In the genomic region with DNA sequence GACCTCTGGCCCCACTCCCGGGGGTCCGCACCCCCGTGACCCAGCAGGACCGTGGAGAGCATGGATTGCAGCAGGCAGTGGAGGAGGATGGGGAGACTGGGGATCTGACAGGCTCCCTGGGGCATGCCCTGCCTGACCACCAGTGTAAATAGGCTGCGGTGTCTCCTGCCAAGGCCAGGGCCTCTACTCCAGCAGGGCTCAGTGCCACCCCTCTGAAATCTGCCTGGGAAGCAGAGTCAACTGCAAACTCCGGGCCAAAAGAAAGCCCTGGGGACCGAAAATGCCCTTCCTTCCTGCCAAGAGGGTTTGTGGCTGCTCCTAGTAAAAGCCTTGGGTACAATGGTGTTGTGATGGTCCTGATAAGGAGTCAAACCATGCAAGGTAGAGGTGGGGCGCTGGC, we compare ENCODE assay signal across 23 cellular contexts. TPM values are rescaled to one million over a fixed set of nuclear protein-coding genes. Genes with fewer than 3 reads are reported as not detected.
DNase-seq lines count a peak whose midpoint lies in the region; ATAC-seq, FAIRE-seq and TF ChIP-seq lines count a peak whose summit lies in the region.
"Had no signal": no experiment of that assay in that cellular context is flagged by ENCODE, and none has a peak within 500 bp of the region (broad histone marks: within the 10 kb centered on the region; RNA-seq: fewer than 3 reads in every experiment).

No MANE protein-coding gene starts in this region.

- no peak overlapping the region for H2BK15ac ChIP-seq in H1 (ENCODE audit: low read length)

- H3K56ac ChIP-seq in H1 (replicated peaks; ENCODE audit: insufficient read length, low read depth, low read length): no peak overlapping the region

- no peaks in the 10 kb centered on the region for H3K79me2 ChIP-seq in H1 (ENCODE audit: control insufficient read depth in 1 of 2, insufficient read depth in 2 of 2, low read length in 2 of 2)

- H2AK5ac ChIP-seq in H1 (ENCODE audit: low read depth, low read length): 0 out of 2 replicates have a peak overlapping the region, but pooled peaks have one; percentile 53

- H3K4me2 ChIP-seq in BLaER1 (peak overlapping the region; percentile 96), H1 (ENCODE audit: insufficient read depth in 1 of 2, low read depth in 2 of 2, low read length in 2 of 2) (no peak overlapping the region)
- peak overlapping the region in 8 of 11 experiments; percentile 33 to 94 (median 90); a peak in 17 of 22 replicates for H3K4me2 ChIP-seq in BLaER1 treated with 17β-estradiol and CSF1 and Interleukin-3, amounts not matched to agents 10 nM and 100 nM
- H3K4me2 ChIP-seq: GM23338 had no signal

- H3K4me3 ChIP-seq in BLaER1 (no peak overlapping the region), H1 (ENCODE audit: extremely low read depth in 1 of 4, insufficient read depth in 2 of 4, low read depth in 3 of 4, low read length in 4 of 4) (no peak overlapping the region), tibial artery (no peak overlapping the region)
- no peak overlapping the region for H3K4me3 ChIP-seq in BLaER1 treated with 17β-estradiol and CSF1 and Interleukin-3, amounts not matched to agents 10 nM and 100 nM
- H3K4me3 ChIP-seq: GM12878, GM23338 had no signal

- no peak for FAIRE-seq in H1 (lab: Jason Lieb, UNC)
- FAIRE-seq: A204.1, GM12878, GM19239 had no signal

- no peak overlapping the region for H3K14ac ChIP-seq in H1 (ENCODE audit: insufficient read length)

- no peaks in the 10 kb centered on the region for H3K79me1 ChIP-seq in H1 (ENCODE audit: low read depth, low read length)

- WGBS in H1 (ENCODE audit: extremely low coverage in 1 of 2, insufficient coverage in 1 of 2, insufficient read length in 1 of 2, insufficient replicate concordance in 2 of 2, low coverage in 1 of 2, low lambda C conversion rate in 2 of 2, missing lambda C conversion rate in 1 of 2), 2 experiments: 88% methylated on average over 8 of the region's 8 CpGs; no CpG with 5 or more reads in 1 of the 2 experiments

- no peak overlapping the region for H4K5ac ChIP-seq in H1 (ENCODE audit: insufficient read length, low read depth, low read length)

- H4K91ac ChIP-seq in H1 (replicated peaks; ENCODE audit: insufficient read length, low read length): no peak overlapping the region

- 0 out of 2 replicates have a peak overlapping the region, but pooled peaks have one; percentile 44 for H2BK5ac ChIP-seq in H1 (ENCODE audit: low read depth, low read length)

- no peak overlapping the region for H2AFZ ChIP-seq in H1 (ENCODE audit: low read length)
- H2AFZ ChIP-seq: GM23338 had no signal

- peaks cover 60% of the 10 kb centered on the region for H3K4me1 ChIP-seq in BLaER1
- H3K4me1 ChIP-seq in BLaER1 treated with 17β-estradiol and CSF1 and Interleukin-3, amounts not matched to agents 10 nM and 100 nM: peaks cover 8 to 60% (median 55%) of the 10 kb centered on the region in 10 experiments
- peaks cover 0 to 5% (median 2%) of the 10 kb centered on the region in 4 experiments; a peak in 3 of 7 replicates for H3K4me1 ChIP-seq in H1 (replicated peaks in 1 of 4; ENCODE audit: control insufficient read depth in 3 of 4, insufficient read depth in 4 of 4, low read length in 3 of 4)
- H3K4me1 ChIP-seq in tibial artery: peaks cover 6 to 55% (median 28%) of the 10 kb centered on the region in 4 donors

- intact Hi-C loops in tibial artery (cut with DNase I; ENCODE audit: low total_unique reads): no loop called here

- H3K9ac ChIP-seq in BLaER1 (0 out of 2 replicates have a peak overlapping the region, but pooled peaks have one; percentile 34), H1 (replicated peaks in 1 of 4; ENCODE audit: extremely low read depth in 1 of 4, low read depth in 3 of 4, low read length in 3 of 4) (no peak overlapping the region)
- peak overlapping the region in 1 of 11 experiments; percentile 13; a peak in 1 of 22 replicates for H3K9ac ChIP-seq in BLaER1 treated with 17β-estradiol and CSF1 and Interleukin-3, amounts not matched to agents 10 nM and 100 nM

- H2BK12ac ChIP-seq in H1 (ENCODE audit: low read depth, low read length): no peak overlapping the region

- no peak for TF ChIP-seq EP300 in H1 (IDR thresholded peaks at IDR 0.05; ENCODE audit: borderline replicate concordance in 1 of 2, low read depth in 2 of 2, low read length in 2 of 2)

- H4K20me1 ChIP-seq in BLaER1: peaks cover 36% of the 10 kb centered on the region
- peaks cover 0 to 72% (median 26%) of the 10 kb centered on the region in 11 experiments; a peak in 14 of 22 replicates for H4K20me1 ChIP-seq in BLaER1 treated with 17β-estradiol and CSF1 and Interleukin-3, amounts not matched to agents 10 nM and 100 nM
- H4K20me1 ChIP-seq in H1 (replicated peaks in 1 of 2; ENCODE audit: control insufficient read depth in 1 of 2, insufficient read depth in 2 of 2, low read length in 2 of 2): peaks cover 0 to 5% of the 10 kb centered on the region in 2 experiments

- no peaks in the 10 kb centered on the region for H3K36me3 ChIP-seq in BLaER1
- no peaks in the 10 kb centered on the region for H3K36me3 ChIP-seq in BLaER1 treated with 17β-estradiol and CSF1 and Interleukin-3, amounts not matched to agents 10 nM and 100 nM
- H3K36me3 ChIP-seq in H1 (ENCODE audit: control insufficient read depth in 2 of 4, insufficient read depth in 4 of 4, low read length in 3 of 4): no peaks in the 10 kb centered on the region
- peaks cover 0 to 5% (median 0%) of the 10 kb centered on the region in 3 donors for H3K36me3 ChIP-seq in tibial artery

- no peaks in the 10 kb centered on the region for H3K9me3 ChIP-seq in BLaER1
- H3K9me3 ChIP-seq in BLaER1 treated with 17β-estradiol and CSF1 and Interleukin-3, amounts not matched to agents 10 nM and 100 nM (replicated peaks in 1 of 11): no peaks in the 10 kb centered on the region
- H3K9me3 ChIP-seq in H1 (ENCODE audit: insufficient read depth in 2 of 2, low read depth in 1 of 2, low read length in 1 of 2): no peaks in the 10 kb centered on the region
- no peaks in the 10 kb centered on the region for H3K9me3 ChIP-seq in tibial artery

- no peak for TF ChIP-seq RAD21 in H1 (IDR thresholded peaks at IDR 0.05 in 1 of 2, conservative IDR thresholded peaks at IDR 0.05 in 1 of 2; ENCODE audit: low read depth in 2 of 2, low read length in 2 of 2)

- ATAC-seq in HG02623 (IDR thresholded peaks at IDR 0.05; ENCODE audit: unreplicated experiment) (no peak), GM21619 (IDR thresholded peaks at IDR 0.05; ENCODE audit: unreplicated experiment) (no peak), GM21723 (IDR thresholded peaks at IDR 0.05; ENCODE audit: unreplicated experiment) (no peak)
- ATAC-seq: GM12878, GM23338 had no signal

- no peaks in the 10 kb centered on the region for H3K23me2 ChIP-seq in H1 (ENCODE audit: low read depth, low read length)

- no peak overlapping the region for H3K18ac ChIP-seq in H1 (ENCODE audit: extremely low read depth, low read length)

- no peak for TF ChIP-seq CTCF in H1 (IDR thresholded peaks at IDR 0.05; ENCODE audit: control extremely low read depth in 1 of 3, insufficient read depth in 1 of 3, low read depth in 1 of 3, low read length in 3 of 3)
- TF ChIP-seq CTCF in tibial artery (IDR thresholded peaks at IDR 0.05): no peak

- H3K23ac ChIP-seq in H1 (ENCODE audit: insufficient read length): no peak overlapping the region

- H2BK120ac ChIP-seq in H1 (replicated peaks; ENCODE audit: low read depth, low read length): no peak overlapping the region

- H2BK20ac ChIP-seq in H1 (ENCODE audit: low read length): no peak overlapping the region

- no peak for DNase-seq in H1 (ENCODE audit: low read depth in 1 of 2, low spot score in 2 of 2)
- peak; percentile 52 to 91 for DNase-seq in tibial artery
- DNase-seq: ACHN; AML-193; CD4-positive, CD25-positive, alpha-beta regulatory T cell; CD8-positive, alpha-beta memory T cell; COR-L47; DMS 273 treated with DMSO at 0.1 percent for 48 hours; DMS53; DND-41; EL; H7; HFFc6; KG1 had no signal

- CTCF ChIA-PET in H1 (lab: Charles Lee; ENCODE audit: partially characterized antibody): interaction anchor here (2.6 to 12.1 kb wide), 3 partner anchors 13 to 108 kb away, joined by 11 to 110 read pairs (median 14); no protein-coding TSS in a partner anchor

- TF ChIP-seq POLR2A in H1 (IDR thresholded peaks at IDR 0.05; ENCODE audit: control extremely low read depth in 1 of 2, low read depth in 2 of 2, low read length in 2 of 2): no peak

- POLR2A ChIA-PET in H1 (lab: Charles Lee; ENCODE audit: partially characterized antibody): no interaction called here

- no peaks in the 10 kb centered on the region for H3K27me3 ChIP-seq in BLaER1
- peaks cover 0 to 41% (median 0%) of the 10 kb centered on the region in 11 experiments; a peak in 8 of 22 replicates for H3K27me3 ChIP-seq in BLaER1 treated with 17β-estradiol and CSF1 and Interleukin-3, amounts not matched to agents 10 nM and 100 nM
- H3K27me3 ChIP-seq in H1 (replicated peaks in 1 of 4; ENCODE audit: control insufficient read depth in 3 of 4, extremely low read depth in 1 of 4, insufficient read depth in 3 of 4, low read length in 3 of 4): peaks cover 0 to 15% (median 7%) of the 10 kb centered on the region in 4 experiments; a peak in 5 of 7 replicates
- H3K27me3 ChIP-seq in tibial artery: peaks cover 0 to 14% of the 10 kb centered on the region in 2 donors

- H3K4ac ChIP-seq in H1 (replicated peaks; ENCODE audit: insufficient read length, low read depth, low read length): no peak overlapping the region

- 0 out of 2 replicates have a peak overlapping the region, but pooled peaks have one; percentile 26 for H3K27ac ChIP-seq in BLaER1
- no peak overlapping the region for H3K27ac ChIP-seq in BLaER1 treated with 17β-estradiol and CSF1 and Interleukin-3, amounts not matched to agents 10 nM and 100 nM
- H3K27ac ChIP-seq in H1 (ENCODE audit: low read depth, low read length): no peak overlapping the region
- H3K27ac ChIP-seq in tibial artery: peak overlapping the region; percentile 68 to 73

- no peak overlapping the region for H4K8ac ChIP-seq in H1 (ENCODE audit: extremely low read depth, insufficient read depth, low read length)

TF ChIP-seq in H1, 55 proteins besides CTCF, POLR2A, EP300 and RAD21 (continues in another document):
- TF ChIP-seq, protein P1, sequence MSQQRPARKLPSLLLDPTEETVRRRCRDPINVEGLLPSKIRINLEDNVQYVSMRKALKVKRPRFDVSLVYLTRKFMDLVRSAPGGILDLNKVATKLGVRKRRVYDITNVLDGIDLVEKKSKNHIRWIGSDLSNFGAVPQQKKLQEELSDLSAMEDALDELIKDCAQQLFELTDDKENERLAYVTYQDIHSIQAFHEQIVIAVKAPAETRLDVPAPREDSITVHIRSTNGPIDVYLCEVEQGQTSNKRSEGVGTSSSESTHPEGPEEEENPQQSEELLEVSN (IDR thresholded peaks at IDR 0.05): no peak
- no peak for TF ChIP-seq CEBPB (IDR thresholded peaks at IDR 0.05; ENCODE audit: low read depth, low read length)

RNA-seq across cellular contexts. Expression of gene ADRA2C, which starts 6.4 kb away (rescaled TPM):
- 13.8 and 14.8 TPM in 2 replicates for total RNA-seq in H1 (2021; fragmentation: NEBNext Ultra II Directional; extraction: Animal tissue kit (Norgen Biotek cat#: 25700))
- polyA plus RNA-seq in H1 (2011; rRNA removed): 14.6 and 27.3 TPM in 2 replicates
- polyA plus RNA-seq in H1 (2011; cell fraction: cytosol; rRNA removed): 15.1 TPM
- polyA plus RNA-seq in H1 (2011; cell fraction: nucleus; rRNA removed): 35.4 TPM
- 4.8 to 12.3 TPM (median 11.4 TPM) in 4 replicates for polyA plus RNA-seq in H1 (2012, experiment 1 of 2)
- 5.9 TPM for polyA plus RNA-seq in H1 (2012, experiment 2 of 2)
- 9.6 TPM for polyA plus RNA-seq in H1 (2013, experiment 1 of 2)
- polyA plus RNA-seq in H1 (2013, experiment 2 of 2): 8.5 TPM
- 10.0 and 12.3 TPM in 2 replicates for polyA minus RNA-seq in H1 (2011; rRNA and poly(A)+ RNA removed)
- 11.6 TPM for polyA minus RNA-seq in H1 (2011; cell fraction: cytosol; rRNA and poly(A)+ RNA removed)
- polyA minus RNA-seq in H1 (2011; cell fraction: nucleus; rRNA and poly(A)+ RNA removed): 16.3 TPM
- total RNA-seq: CD4-positive, CD25-positive, alpha-beta regulatory T cell; CD8-positive, alpha-beta memory T cell had no signal
- polyA plus RNA-seq: CD4-positive, CD25-positive, alpha-beta regulatory T cell; CD8-positive, alpha-beta memory T cell; GM12878 had no signal

Comparison
In these comparisons a context has a peak if more than half of its experiments do, and no peak if none do; other contexts are left out.
1. H3K27ac ChIP-seq: peak in BLaER1 (single experiment) and tibial artery (2 of 2); none in BLaER1 treated with 17β-estradiol and CSF1 and Interleukin-3, amounts not matched to agents 10 nM and 100 nM (0 of 11) and H1 (single experiment).
2. H3K4me2 ChIP-seq: peak in BLaER1 (single experiment) and BLaER1 treated with 17β-estradiol and CSF1 and Interleukin-3, amounts not matched to agents 10 nM and 100 nM (8 of 11); none in H1 (0 of 2).
3. DNase-seq: peak in tibial artery (2 of 2); none in H1 (0 of 2).